28 cellular contexts compared by ENCODE assay signal in genomic region chr18:60493066-60493465, GRCh38.
"Had no signal": no experiment of that assay in that cellular context is flagged by ENCODE, and none has a peak within 500 bp of the region (broad histone marks: within the 10 kb centered on the region; RNA-seq: fewer than 3 reads in every experiment).

No MANE protein-coding gene starts in this region.

- H3K4me2 ChIP-seq: smooth muscle cell had no signal

- H3K79me2 ChIP-seq: parathyroid adenoma had no signal

- H3K36me3 ChIP-seq: brain microvascular endothelial cell, heart right ventricle, right atrium auricular region, uterus had no signal

- ATAC-seq: effector memory CD8-positive, alpha-beta T cell; esophagus mucosa; foreskin keratinocyte; heart right ventricle; naive thymus-derived CD4-positive, alpha-beta T cell; stimulated activated memory B cell treated with anti-CD40 and anti-IgM and Interleukin-4, amounts not matched to agents 10 μg/mL and 1 μg/mL and 100 μg/mL, for 72 hours; stimulated activated naive CD8-positive, alpha-beta T cell treated with anti-CD3 and anti-CD28 coated beads, Interleukin-15, amount 100 ng/mL, for 72 hours had no signal

- H3K4me3 ChIP-seq: heart right ventricle, right atrium auricular region, smooth muscle cell, uterus had no signal

- H3K9me3 ChIP-seq: heart right ventricle, right atrium auricular region, uterus had no signal

- H3K9ac ChIP-seq: parathyroid adenoma had no signal

- H3K27me3 ChIP-seq: brain microvascular endothelial cell, heart right ventricle, right atrium auricular region, uterus had no signal

- H3K4me1 ChIP-seq: foreskin keratinocyte, heart right ventricle, parathyroid adenoma, right atrium auricular region, uterus had no signal

- H3K27ac ChIP-seq: brain microvascular endothelial cell, foreskin keratinocyte, heart right ventricle, parathyroid adenoma, right atrium auricular region, uterus had no signal

- DNase-seq: activated CD4-positive, alpha-beta memory T cell treated with anti-CD3 and anti-CD28 coated beads, Interleukin-2, amount 10 ng/mL, durations not matched to agents 7 days and 5 days; activated CD4-positive, alpha-beta T cell treated with anti-CD3 and anti-CD28 coated beads for 1 hour; activated CD4-positive, alpha-beta T cell treated with anti-CD3 and anti-CD28 coated beads, Interleukin-2, amount 10 ng/mL, durations not matched to agents 7 days and 5 days; activated CD8-positive, alpha-beta memory T cell treated with anti-CD3 and anti-CD28 coated beads, Interleukin-2, amount 50 U/mL, for 48 hours; activated gamma-delta T cell; activated naive CD4-positive, alpha-beta T cell treated with anti-CD3 and anti-CD28 coated beads, Interleukin-2, amount 10 ng/mL, durations not matched to agents 7 days and 5 days; activated T-cell treated with anti-CD3 and anti-CD28 coated beads, Interleukin-2, amount 50 U/mL, for 24 hours; amniotic stem cell; brain microvascular endothelial cell; cortex of kidney; effector memory CD8-positive, alpha-beta T cell; foreskin keratinocyte; heart right ventricle; midbrain; naive thymus-derived CD4-positive, alpha-beta T cell; nucleus accumbens; stimulated activated CD4-positive, alpha-beta T cell treated with anti-CD3 and anti-CD28 coated beads, Interleukin-1b, Interleukin-23, amount 100 ng/mL, for 48 hours; stimulated activated CD4-positive, alpha-beta T cell treated with anti-CD3 and anti-CD28 coated beads, Interleukin-4, amount 100 ng/mL, for 4 hours; stimulated activated CD8-positive, alpha-beta memory T cell treated with anti-CD3 and anti-CD28 coated beads, Interleukin-4, amount 100 ng/mL, for 48 hours; stimulated activated naive CD8-positive, alpha-beta T cell treated with anti-CD3 and anti-CD28 coated beads, Interleukin-15, amount 100 ng/mL, for 72 hours; substantia nigra; T1000; uterus had no signal
